Comparison of ENCODE assay signal across 1 cellular context in the genomic region with DNA sequence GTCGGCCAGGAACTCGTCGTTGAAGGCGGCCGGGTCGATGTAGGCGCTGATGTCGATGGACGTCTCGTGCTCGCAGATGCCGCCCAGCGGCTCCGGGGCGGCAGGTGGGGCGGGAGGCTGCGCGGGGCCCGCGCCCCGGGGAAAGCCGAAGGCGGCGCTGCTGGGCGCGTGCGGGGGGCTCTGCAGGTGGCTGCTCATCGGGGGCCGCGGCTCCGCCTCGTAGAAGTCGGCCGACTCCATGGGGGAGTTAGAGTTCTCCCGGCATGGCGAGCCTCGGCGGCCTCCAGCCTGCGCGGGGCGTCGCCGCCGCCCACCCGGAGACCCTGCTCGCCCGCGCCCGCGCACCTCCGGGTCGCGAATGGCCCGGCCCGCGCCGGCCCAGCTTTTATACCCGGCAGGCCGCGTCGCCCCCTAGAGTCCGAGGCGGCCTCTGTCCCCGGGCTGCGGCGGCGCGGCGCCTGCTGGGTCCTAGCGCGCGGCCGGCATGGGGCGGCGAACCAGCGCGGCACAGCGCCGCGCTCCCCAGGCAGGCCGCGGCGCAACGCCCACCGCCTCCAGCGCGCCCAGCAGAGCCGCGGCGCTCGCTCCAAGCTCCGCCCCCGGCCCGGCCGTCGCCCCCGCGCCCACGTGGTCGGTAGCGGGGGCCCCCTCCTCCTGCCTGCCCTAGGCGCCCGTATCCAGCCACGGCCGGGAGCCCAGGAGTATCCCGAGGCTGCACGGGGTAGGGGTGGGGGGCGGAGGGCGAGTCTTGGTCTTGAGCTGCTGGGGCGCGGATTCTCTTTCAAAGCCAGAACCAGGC.
TF ChIP-seq lines count a peak whose summit lies in the region.

TSS of gene CEBPA (minus strand) at position 360 of the 799 bp plus-strand sequence. CDS start at position 240, 120 bp downstream.

TF ChIP-seq in HepG2, 621 proteins besides CTCF, POLR2A, EP300 and RAD21 (continued from another document):
- TF ChIP-seq ZNF142 (CRISPR knock-in tag; IDR thresholded peaks at IDR 0.05) (peak; percentile 63), PHF21A (CRISPR knock-in tag; IDR thresholded peaks at IDR 0.05) (peak; percentile 45), ZFX (CRISPR knock-in tag; IDR thresholded peaks at IDR 0.05; ENCODE audit: low read depth) (peak; percentile 86), SOX5 (CRISPR knock-in tag; IDR thresholded peaks at IDR 0.05; ENCODE audit: borderline replicate concordance) (peak; percentile 33; the same call in 1 of the 2 replicates), SALL1 (CRISPR knock-in tag; IDR thresholded peaks at IDR 0.05) (peak; percentile 73), HNF4G (IDR thresholded peaks at IDR 0.05; ENCODE audit: borderline replicate concordance, low read depth, low read length) (peak; percentile 49; the same call in 1 of the 2 replicates), HNF4G (CRISPR knock-in tag; IDR thresholded peaks at IDR 0.05; ENCODE audit: borderline replicate concordance, low read depth) (peak; percentile 52), ZFP90 (CRISPR knock-in tag; IDR thresholded peaks at IDR 0.05; ENCODE audit: borderline replicate concordance) (peak; percentile 69; the same call in 1 of the 2 replicates), ZFP36L1 (CRISPR knock-in tag; IDR thresholded peaks at IDR 0.05) (0 out of 2 replicates have a peak, but pooled peaks have one; percentile 27), MAFK (conservative IDR thresholded peaks at IDR 0.05 in 1 of 2, IDR thresholded peaks at IDR 0.05 in 1 of 2; ENCODE audit: low read length in 2 of 2) (no peak), PRDM4 (CRISPR knock-in tag; IDR thresholded peaks at IDR 0.05; ENCODE audit: borderline replicate concordance) (no peak; the same call in 1 of the 2 replicates), MED1 (CRISPR knock-in tag; IDR thresholded peaks at IDR 0.05) (peak; percentile 76), EED (CRISPR knock-in tag; IDR thresholded peaks at IDR 0.05) (0 out of 2 replicates have a peak, but pooled peaks have one; percentile 43), CHD2 (IDR thresholded peaks at IDR 0.05; ENCODE audit: low read depth, low read length) (0 out of 2 replicates have a peak, but pooled peaks have one; percentile 24), MEIS2 (CRISPR knock-in tag; IDR thresholded peaks at IDR 0.05) (peak; percentile 69; the same call in 1 of the 2 replicates), RNF2 (conservative IDR thresholded peaks at IDR 0.05; ENCODE audit: low read depth) (peak; percentile 81), SP5 (CRISPR knock-in tag; IDR thresholded peaks at IDR 0.05; ENCODE audit: borderline replicate concordance, low read depth) (peak; percentile 48; the same call in 1 of the 2 replicates), TGIF2 (CRISPR knock-in tag; IDR thresholded peaks at IDR 0.05) (no peak; the same call in 1 of the 2 replicates), ZNF644 (CRISPR knock-in tag; IDR thresholded peaks at IDR 0.05; ENCODE audit: low read depth) (no peak), PHF8 (CRISPR knock-in tag; IDR thresholded peaks at IDR 0.05) (peak; percentile 28; the same call in 1 of the 2 replicates), ZNF275 (CRISPR knock-in tag; IDR thresholded peaks at IDR 0.05; ENCODE audit: borderline replicate concordance) (no peak), ONECUT2 (CRISPR knock-in tag; IDR thresholded peaks at IDR 0.05) (no peak)
- TF ChIP-seq, protein P1, sequence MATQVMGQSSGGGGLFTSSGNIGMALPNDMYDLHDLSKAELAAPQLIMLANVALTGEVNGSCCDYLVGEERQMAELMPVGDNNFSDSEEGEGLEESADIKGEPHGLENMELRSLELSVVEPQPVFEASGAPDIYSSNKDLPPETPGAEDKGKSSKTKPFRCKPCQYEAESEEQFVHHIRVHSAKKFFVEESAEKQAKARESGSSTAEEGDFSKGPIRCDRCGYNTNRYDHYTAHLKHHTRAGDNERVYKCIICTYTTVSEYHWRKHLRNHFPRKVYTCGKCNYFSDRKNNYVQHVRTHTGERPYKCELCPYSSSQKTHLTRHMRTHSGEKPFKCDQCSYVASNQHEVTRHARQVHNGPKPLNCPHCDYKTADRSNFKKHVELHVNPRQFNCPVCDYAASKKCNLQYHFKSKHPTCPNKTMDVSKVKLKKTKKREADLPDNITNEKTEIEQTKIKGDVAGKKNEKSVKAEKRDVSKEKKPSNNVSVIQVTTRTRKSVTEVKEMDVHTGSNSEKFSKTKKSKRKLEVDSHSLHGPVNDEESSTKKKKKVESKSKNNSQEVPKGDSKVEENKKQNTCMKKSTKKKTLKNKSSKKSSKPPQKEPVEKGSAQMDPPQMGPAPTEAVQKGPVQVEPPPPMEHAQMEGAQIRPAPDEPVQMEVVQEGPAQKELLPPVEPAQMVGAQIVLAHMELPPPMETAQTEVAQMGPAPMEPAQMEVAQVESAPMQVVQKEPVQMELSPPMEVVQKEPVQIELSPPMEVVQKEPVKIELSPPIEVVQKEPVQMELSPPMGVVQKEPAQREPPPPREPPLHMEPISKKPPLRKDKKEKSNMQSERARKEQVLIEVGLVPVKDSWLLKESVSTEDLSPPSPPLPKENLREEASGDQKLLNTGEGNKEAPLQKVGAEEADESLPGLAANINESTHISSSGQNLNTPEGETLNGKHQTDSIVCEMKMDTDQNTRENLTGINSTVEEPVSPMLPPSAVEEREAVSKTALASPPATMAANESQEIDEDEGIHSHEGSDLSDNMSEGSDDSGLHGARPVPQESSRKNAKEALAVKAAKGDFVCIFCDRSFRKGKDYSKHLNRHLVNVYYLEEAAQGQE (IDR thresholded peaks at IDR 0.05; ENCODE audit: borderline replicate concordance in 1 of 2, low read depth in 1 of 2, low read length in 2 of 2) = peak in 1 of 2 experiments; percentile 61; a peak in 1 of 4 replicates
- TF ChIP-seq, protein P2, sequence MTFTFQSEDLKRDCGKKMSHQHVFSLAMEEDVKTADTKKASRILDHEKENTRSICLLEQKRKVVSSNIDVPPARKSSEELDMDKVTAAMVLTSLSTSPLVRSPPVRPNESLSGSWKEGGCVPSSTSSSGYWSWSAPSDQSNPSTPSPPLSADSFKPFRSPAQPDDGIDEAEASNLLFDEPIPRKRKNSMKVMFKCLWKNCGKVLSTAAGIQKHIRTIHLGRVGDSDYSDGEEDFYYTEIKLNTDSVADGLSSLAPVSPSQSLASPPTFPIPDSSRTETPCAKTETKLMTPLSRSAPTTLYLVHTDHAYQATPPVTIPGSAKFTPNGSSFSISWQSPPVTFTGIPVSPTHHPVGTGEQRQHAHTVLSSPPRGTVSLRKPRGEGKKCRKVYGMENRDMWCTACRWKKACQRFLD (CRISPR knock-in tag; IDR thresholded peaks at IDR 0.05; ENCODE audit: borderline replicate concordance) = no peak
- TF ChIP-seq, protein P3, sequence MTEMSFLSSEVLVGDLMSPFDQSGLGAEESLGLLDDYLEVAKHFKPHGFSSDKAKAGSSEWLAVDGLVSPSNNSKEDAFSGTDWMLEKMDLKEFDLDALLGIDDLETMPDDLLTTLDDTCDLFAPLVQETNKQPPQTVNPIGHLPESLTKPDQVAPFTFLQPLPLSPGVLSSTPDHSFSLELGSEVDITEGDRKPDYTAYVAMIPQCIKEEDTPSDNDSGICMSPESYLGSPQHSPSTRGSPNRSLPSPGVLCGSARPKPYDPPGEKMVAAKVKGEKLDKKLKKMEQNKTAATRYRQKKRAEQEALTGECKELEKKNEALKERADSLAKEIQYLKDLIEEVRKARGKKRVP (CRISPR knock-in tag; IDR thresholded peaks at IDR 0.05) = peak in 1 of 2 experiments; percentile 49; a peak in 2 of 4 replicates
